In genomic region chr12:118102070-118102469, GRCh38 we compare ENCODE assay signal across 11 cellular contexts. TPM values are rescaled to one million over a fixed set of nuclear protein-coding genes. Genes with fewer than 3 reads are reported as not detected.
A peak's percentile ranks its signal among the peaks of the same experiment; 100 is the strongest.
DNase-seq lines count a peak whose midpoint lies in the region; ATAC-seq and TF ChIP-seq lines count a peak whose summit lies in the region.
"Had no signal": no experiment of that assay in that cellular context is flagged by ENCODE, and none has a peak within 500 bp of the region (broad histone marks: within the 10 kb centered on the region; RNA-seq: fewer than 3 reads in every experiment).

No MANE protein-coding gene starts in this region.

- H3K4me3 Mint-ChIP-seq in CD4-positive, alpha-beta memory T cell: peak overlapping the region in 3 of 8 donors; percentile 17 to 97 (median 53)

- H3K4me1 ChIP-seq in body of pancreas: peaks cover 15% of the 10 kb centered on the region
- peaks cover 0 to 4% of the 10 kb centered on the region in 2 donors for H3K4me1 ChIP-seq in lung (ENCODE audit: control insufficient read depth in 2 of 2, insufficient read depth in 2 of 2, low read length in 2 of 2)
- peaks cover 5% of the 10 kb centered on the region for H3K4me1 ChIP-seq in CD4-positive, alpha-beta memory T cell (ENCODE audit: insufficient read depth, low read length)

- POLR2A ChIA-PET in CD4-positive, alpha-beta memory T cell (lab: Charles Lee; ENCODE audit: partially characterized antibody): no interaction called here

- H3K4me3 ChIP-seq in body of pancreas (no peak overlapping the region), lung (no peak overlapping the region)
- H3K4me3 ChIP-seq in CD4-positive, alpha-beta memory T cell (ENCODE audit: low read length in 2 of 2): no peak overlapping the region

- ATAC-seq in body of pancreas: no peak
- no peak for ATAC-seq in lung (ENCODE audit: insufficient read depth, low FRiP score)

- H3K27me3 ChIP-seq in body of pancreas: no peaks in the 10 kb centered on the region
- H3K27me3 ChIP-seq in lung (ENCODE audit: control insufficient read depth, insufficient read depth): no peaks in the 10 kb centered on the region
- no peaks in the 10 kb centered on the region for H3K27me3 ChIP-seq in CD4-positive, alpha-beta memory T cell (ENCODE audit: insufficient read depth, low read length)

- no peaks in the 10 kb centered on the region for H3K9me3 ChIP-seq in body of pancreas
- no peaks in the 10 kb centered on the region for H3K9me3 ChIP-seq in lung (ENCODE audit: control insufficient read depth in 2 of 2, insufficient read depth in 1 of 2, low read length in 1 of 2)
- no peaks in the 10 kb centered on the region for H3K9me3 ChIP-seq in CD4-positive, alpha-beta memory T cell (ENCODE audit: control insufficient read depth in 1 of 2, low read length in 2 of 2)

- no peak overlapping the region for H3K27ac Mint-ChIP-seq in CD4-positive, alpha-beta memory T cell
- H3K27ac Mint-ChIP-seq: activated T-cell treated with anti-CD3 and anti-CD28 coated beads, Interleukin-2, amount 50 U/mL, for 24 hours had no signal

- 60 to 64% methylated on average over 5 to 6 of the region's 6 CpGs for WGBS in body of pancreas, 2 donors
- WGBS in lung, 2 donors: 80 to 84% methylated on average over 6 of the region's 6 CpGs

- peak; percentile 27 for DNase-seq in AG08396 (ENCODE audit: low spot score)
- peak; percentile 27 for DNase-seq in HT-29 (ENCODE audit: low spot score)
- DNase-seq in body of pancreas: peak in 3 of 4 donors; percentile 18 to 41 (median 31)
- DNase-seq in lung (ENCODE audit: low spot score): peak; percentile 30
- DNase-seq in activated CD4-positive, CD25-positive, alpha-beta regulatory T cell (lab: John Stamatoyannopoulos, UW): no peak
- no peak for DNase-seq in CD4-positive, alpha-beta memory T cell
- DNase-seq in COLO829 (ENCODE audit: low spot score): no peak
- DNase-seq in stimulated activated CD4-positive, alpha-beta T cell treated with anti-CD3 and anti-CD28 coated beads, Interleukin-2, amount 100 ng/mL, for 24 hours: no peak
- DNase-seq: activated T-cell treated with anti-CD3 and anti-CD28 coated beads, Interleukin-2, amount 50 U/mL, for 24 hours; NCI-H446 had no signal

- peaks cover 0 to 2% of the 10 kb centered on the region in 2 donors for H3K36me3 Mint-ChIP-seq in CD4-positive, alpha-beta memory T cell

- TF ChIP-seq CTCF in body of pancreas (IDR thresholded peaks at IDR 0.05) (no peak), lung (IDR thresholded peaks at IDR 0.05; ENCODE audit: control extremely low read depth, extremely low read depth) (no peak)

- no peaks in the 10 kb centered on the region for H3K36me3 ChIP-seq in body of pancreas (replicated peaks in 1 of 2; ENCODE audit: insufficient read depth in 1 of 2, low read depth in 2 of 2)
- H3K36me3 ChIP-seq in lung (ENCODE audit: control insufficient read depth in 2 of 2, insufficient read depth in 2 of 2, low read length in 2 of 2): no peaks in the 10 kb centered on the region
- H3K36me3 ChIP-seq in CD4-positive, alpha-beta memory T cell (ENCODE audit: insufficient read depth, low read length): no peaks in the 10 kb centered on the region

- H3K27me3 Mint-ChIP-seq in CD4-positive, alpha-beta memory T cell: peaks cover 5 to 10% of the 10 kb centered on the region in 2 donors

- TF ChIP-seq POLR2A in body of pancreas (IDR thresholded peaks at IDR 0.05): no peak

- H3K9me3 Mint-ChIP-seq in CD4-positive, alpha-beta memory T cell: no peaks in the 10 kb centered on the region
- H3K9me3 Mint-ChIP-seq: activated T-cell treated with anti-CD3 and anti-CD28 coated beads, Interleukin-2, amount 50 U/mL, for 24 hours; dendritic cell treated with granulocyte-macrophage colony-stimulating factor and Interleukin-4, amounts not matched to agents 40 ng/mL and 50 ng/mL, for 4 days had no signal

- peak overlapping the region in 3 of 4 donors; percentile 8 to 92 (median 77) for H3K27ac ChIP-seq in body of pancreas
- no peak overlapping the region for H3K27ac ChIP-seq in lung (ENCODE audit: low read depth in 1 of 2, low read length in 1 of 2)
- H3K27ac ChIP-seq in CD4-positive, alpha-beta memory T cell (ENCODE audit: low read depth, low read length): no peak overlapping the region

- H3K4me1 Mint-ChIP-seq in CD4-positive, alpha-beta memory T cell: peaks cover 7 to 13% (median 10%) of the 10 kb centered on the region in 4 donors

- intact Hi-C loops in body of pancreas (cut with DNase I): no loop called here
- intact Hi-C loops in CD4-positive, alpha-beta memory T cell (cut with micrococcal nuclease): no loop called here

- CTCF ChIA-PET in CD4-positive, alpha-beta memory T cell (lab: Charles Lee; ENCODE audit: partially characterized antibody): interaction anchor here (1.0 kb wide), 1 partner anchor 20 kb away, joined by 3 read pairs; no protein-coding TSS in a partner anchor

RNA-seq across cellular contexts. Expression of gene VSIG10, which starts 1.7 kb away (rescaled TPM):
- 37.4 and 40.8 TPM in 2 replicates for total RNA-seq in HT-29 (2014; rRNA removed; shearing (Covaris generic))
- total RNA-seq in body of pancreas: 10 to 100 TPM; 20.4 to 41.0 TPM
- total RNA-seq in lung: 10 to 100 TPM; 36.9 to 51.4 TPM
- polyA plus RNA-seq in lung: 10 to 100 TPM; 11.0 to 27.4 TPM
- total RNA-seq in CD4-positive, alpha-beta memory T cell: 1 to 10 TPM; 4.8 to 5.1 TPM
- 1 to 10 TPM in 1 of 2 donors, not detected in 1; 1.5 TPM for polyA plus RNA-seq in CD4-positive, alpha-beta memory T cell

RNA-seq across cellular contexts. Expression of gene PEBP1, which starts 33.9 kb away (rescaled TPM):
- 256 and 291 TPM in 2 replicates for total RNA-seq in HT-29 (2014; rRNA removed; shearing (Covaris generic))
- total RNA-seq in body of pancreas (100 to 1,000 TPM; 136 to 334 TPM), lung (100 to 1,000 TPM; 141 to 193 TPM)
- polyA plus RNA-seq in lung: 100 to 1,000 TPM; 123 to 317 TPM
- 10 to 100 TPM; 95.9 to 99.1 TPM for total RNA-seq in CD4-positive, alpha-beta memory T cell
- polyA plus RNA-seq in CD4-positive, alpha-beta memory T cell: 100 to 1,000 TPM; 353 to 422 TPM

RNA-seq across cellular contexts. Expression of gene WSB2, which starts 41.1 kb away (rescaled TPM):
- 115 and 117 TPM in 2 replicates for total RNA-seq in HT-29 (2014; rRNA removed; shearing (Covaris generic))
- total RNA-seq in body of pancreas (10 to 100 TPM; 28.7 to 48.0 TPM), lung (10 to 100 TPM; 46.0 to 99.1 TPM)
- 10 to 100 TPM; 49.3 to 57.2 TPM for polyA plus RNA-seq in lung
- 10 to 100 TPM; 24.4 to 31.5 TPM for total RNA-seq in CD4-positive, alpha-beta memory T cell
- polyA plus RNA-seq in CD4-positive, alpha-beta memory T cell: 10 to 100 TPM; 18.7 to 23.3 TPM

Comparison
In these comparisons a context has a peak if more than half of its experiments do, and no peak if none do; other contexts are left out.
1. DNase-seq: peak in AG08396 (single experiment), HT-29 (single experiment), body of pancreas (3 of 4) and lung (single experiment); none in activated CD4-positive, CD25-positive, alpha-beta regulatory T cell (0 of 4), CD4-positive, alpha-beta memory T cell (0 of 5), COLO829 (single experiment) and stimulated activated CD4-positive, alpha-beta T cell treated with anti-CD3 and anti-CD28 coated beads, Interleukin-2, amount 100 ng/mL, for 24 hours (0 of 2).
2. H3K27ac ChIP-seq: peak in body of pancreas (3 of 4); none in lung (0 of 2) and CD4-positive, alpha-beta memory T cell (single experiment).